ENCODE assay signal across 8 cellular contexts in genomic region chr10:14954001-14954770, GRCh38. TPM values are rescaled to one million over a fixed set of nuclear protein-coding genes. Genes with fewer than 3 reads are reported as not detected.
DNase-seq lines count a peak whose midpoint lies in the region; ATAC-seq and TF ChIP-seq lines count a peak whose summit lies in the region.

TSS of gene DCLRE1C (minus strand) at chr10:14954096. CDS start at chr10:14954010, 86 bp downstream.

- peak; percentile 56 for DNase-seq in GM04503 (ENCODE audit: low read depth)
- DNase-seq in HFF-Myc (ENCODE audit: extremely low read depth, low read depth), result peak; percentile 83
- peak; percentile 95 for DNase-seq in MV-4-11 (lab: John Stamatoyannopoulos, UW)
- DNase-seq in SJSA1 (ENCODE audit: low read depth in 1 of 2, low spot score in 2 of 2), result peak; percentile 91 to 93
- DNase-seq in activated naive CD4-positive, alpha-beta T cell (lab: John Stamatoyannopoulos, UW), result peak; percentile 49 to 80 (median 73)
- peak; percentile 94 to 96 for DNase-seq in foreskin keratinocyte
- DNase-seq in stromal cell of bone marrow (ENCODE audit: low read depth), result peak; percentile 88

- TF ChIP-seq CTCF in HFF-Myc (IDR thresholded peaks at IDR 0.05; ENCODE audit: low read depth, low read length, missing control alignments), result no peak
- TF ChIP-seq CTCF in foreskin keratinocyte (conservative IDR thresholded peaks at IDR 0.05), result no peak

- peak within 1 kb of the TSS; percentile 94 for H2AFZ ChIP-seq in neuron (ENCODE audit: low read depth, low read length)

- H3K36me3 ChIP-seq in SJSA1, result peaks cover 25% of the 10 kb centered on the region
- H3K36me3 ChIP-seq in neuron (ENCODE audit: insufficient read depth, low read length), result peaks cover 4% of the 10 kb centered on the region

- peak; percentile 94 for ATAC-seq in foreskin keratinocyte

- peak within 1 kb of the TSS; percentile 71 for H3K4me3 ChIP-seq in HFF-Myc (replicated peaks; ENCODE audit: low read depth, low read length)
- peak within 1 kb of the TSS; percentile 64 for H3K4me3 ChIP-seq in SJSA1
- peak within 1 kb of the TSS; percentile 57 for H3K4me3 ChIP-seq in neuron (ENCODE audit: low read length)

- H3K27ac ChIP-seq in SJSA1, result peak within 1 kb of the TSS; percentile 70
- peak within 1 kb of the TSS; percentile 77 for H3K27ac ChIP-seq in foreskin keratinocyte

- H3K27me3 ChIP-seq in SJSA1 (replicated peaks) (no peaks in the 10 kb centered on the region), foreskin keratinocyte (no peaks in the 10 kb centered on the region), neuron (ENCODE audit: insufficient read depth, low read length) (no peaks in the 10 kb centered on the region)

- H3K4me1 ChIP-seq in SJSA1 (replicated peaks), result peaks cover 14% of the 10 kb centered on the region
- H3K4me1 ChIP-seq in foreskin keratinocyte, result peaks cover 6% of the 10 kb centered on the region
- H3K4me1 ChIP-seq in neuron (ENCODE audit: insufficient read depth, low read length), result peaks cover 9% of the 10 kb centered on the region

- H3K9me3 ChIP-seq in SJSA1 (replicated peaks), result no peaks in the 10 kb centered on the region
- H3K9me3 ChIP-seq in neuron (ENCODE audit: low read length), result no peaks in the 10 kb centered on the region

RNA-seq across cellular contexts. Expression of gene DCLRE1C, which starts in this region (rescaled TPM):
- 15.9 and 17.2 TPM in 2 replicates for total RNA-seq in SJSA1 (2014; rRNA removed; shearing (Covaris generic))
- 9.9 and 12.3 TPM in 2 replicates for total RNA-seq in foreskin keratinocyte
- 3.0 and 3.5 TPM in 2 replicates for polyA plus RNA-seq in foreskin keratinocyte

Comparison
In these comparisons a context has a peak if more than half of its experiments do, and no peak if none do; other contexts are left out.
1. Peak in every context shown above with its lines: DNase-seq, ATAC-seq, H3K4me3 ChIP-seq and H3K27ac ChIP-seq.